ENCODE assay signal across 18 cellular contexts in genomic region chr12:109167781-109168180, GRCh38. TPM values are rescaled to one million over a fixed set of nuclear protein-coding genes. Genes with fewer than 3 reads are reported as not detected.
DNase-seq lines count a peak whose midpoint lies in the region; ATAC-seq and TF ChIP-seq lines count a peak whose summit lies in the region.
"Had no signal": no experiment of that assay in that cellular context is flagged by ENCODE, and none has a peak within 500 bp of the region (broad histone marks: within the 10 kb centered on the region; RNA-seq: fewer than 3 reads in every experiment).

No MANE protein-coding gene starts in this region.

- no peak for DNase-seq in esophagus muscularis mucosa (ENCODE audit: extremely low spot score)
- DNase-seq in transverse colon = no peak
- no peak for DNase-seq in stimulated activated CD4-positive, alpha-beta T cell treated with anti-CD3 and anti-CD28 coated beads, Interleukin-2, amount 100 ng/mL, for 24 hours
- DNase-seq in activated CD8-positive, alpha-beta memory T cell treated with anti-CD3 and anti-CD28 coated beads, Interleukin-2, amount 50 U/mL, for 48 hours = no peak
- no peak for DNase-seq in AG08396 (ENCODE audit: low spot score)
- DNase-seq in mucosa of descending colon = no peak
- DNase-seq: ACHN; CD4-positive, alpha-beta memory T cell; DMS79 treated with DMSO at 0.1 percent for 48 hours; GF-D8; GOT3; H7; HFFc6 had no signal

- peaks cover 41 to 78% (median 50%) of the 10 kb centered on the region in 4 donors for H3K36me3 ChIP-seq in esophagus muscularis mucosa
- peaks cover 37% of the 10 kb centered on the region for H3K36me3 ChIP-seq in muscle layer of colon (ENCODE audit: insufficient read depth, low read length)
- H3K36me3 ChIP-seq in rectal smooth muscle tissue (ENCODE audit: control insufficient read depth, insufficient read depth, low read length) = peaks cover 22% of the 10 kb centered on the region
- peaks cover 0 to 44% (median 11%) of the 10 kb centered on the region in 4 donors for H3K36me3 ChIP-seq in transverse colon
- peaks cover 12% of the 10 kb centered on the region for H3K36me3 ChIP-seq in mucosa of descending colon (ENCODE audit: low read depth)

- H3K27me3 ChIP-seq in esophagus muscularis mucosa (no peaks in the 10 kb centered on the region), muscle layer of colon (ENCODE audit: control insufficient read depth in 1 of 2, insufficient read depth in 2 of 2, low read length in 2 of 2) (no peaks in the 10 kb centered on the region), rectal smooth muscle tissue (ENCODE audit: control insufficient read depth, insufficient read depth, low read length) (no peaks in the 10 kb centered on the region), transverse colon (no peaks in the 10 kb centered on the region)
- H3K27me3 ChIP-seq: BLaER1 had no signal

- TF ChIP-seq EP300 in esophagus muscularis mucosa (IDR thresholded peaks at IDR 0.05) (no peak), transverse colon (IDR thresholded peaks at IDR 0.05; ENCODE audit: low read depth) (no peak)

- H3K9ac ChIP-seq in muscle layer of colon (ENCODE audit: low read length) = no peak overlapping the region
- H3K9ac ChIP-seq in rectal smooth muscle tissue (ENCODE audit: low read length) = no peak overlapping the region
- H3K9ac ChIP-seq: BLaER1 had no signal

- no peak overlapping the region for H3K4me3 ChIP-seq in esophagus muscularis mucosa
- H3K4me3 ChIP-seq in muscle layer of colon (ENCODE audit: low read depth in 1 of 2, low read length in 2 of 2) = no peak overlapping the region
- H3K4me3 ChIP-seq in rectal smooth muscle tissue (ENCODE audit: low read length) = no peak overlapping the region
- H3K4me3 ChIP-seq in transverse colon = no peak overlapping the region
- H3K4me3 ChIP-seq in mucosa of descending colon = no peak overlapping the region
- H3K4me3 ChIP-seq: BLaER1 had no signal

- H3K9me3 ChIP-seq in esophagus muscularis mucosa = no peaks in the 10 kb centered on the region
- no peaks in the 10 kb centered on the region for H3K9me3 ChIP-seq in muscle layer of colon (ENCODE audit: low read length)
- H3K9me3 ChIP-seq in transverse colon = no peaks in the 10 kb centered on the region
- H3K9me3 ChIP-seq in mucosa of descending colon = no peaks in the 10 kb centered on the region

- no peak for ATAC-seq in mucosa of descending colon
- ATAC-seq: HCT116, HepG2 had no signal

- H3K27ac ChIP-seq in esophagus muscularis mucosa (replicated peaks in 1 of 4) = peak overlapping the region; percentile 80 to 96 (median 86)
- peak overlapping the region; percentile 79 for H3K27ac ChIP-seq in muscle layer of colon (ENCODE audit: low read depth, low read length)
- H3K27ac ChIP-seq in rectal smooth muscle tissue (ENCODE audit: low read depth, low read length) = peak overlapping the region; percentile 91
- H3K27ac ChIP-seq in transverse colon = peak overlapping the region in 3 of 4 donors; percentile 68 to 76 (median 73)
- H3K27ac ChIP-seq: BLaER1 had no signal

- WGBS in esophagus muscularis mucosa = 75% methylated on average over 18 of the region's 18 CpGs
- WGBS in transverse colon (ENCODE audit: low coverage in 1 of 2), 2 donors = 92% methylated on average over 18 of the region's 18 CpGs; no CpG with 5 or more reads in 1 of the 2 donors

- in situ Hi-C loops in transverse colon (cut with MboI; ENCODE audit: low pct_ligation_motif_present in 1 of 4, low pct_unique_long_range_greater_than_20kb in 1 of 4, low sequenced_read_pairs in 3 of 4) = no loop called here

- intact Hi-C loops in esophagus muscularis mucosa (cut with DNase I) = loop anchor here (5.0 kb wide), 1 partner anchor 55 kb away; no protein-coding TSS in a partner anchor
- intact Hi-C loops in transverse colon (cut with DNase I; ENCODE audit: low total_unique reads) = no loop called here
- intact Hi-C loops in mucosa of descending colon (cut with DNase I, micrococcal nuclease) = no loop called here

- peaks cover 21 to 75% (median 73%) of the 10 kb centered on the region in 4 donors for H3K4me1 ChIP-seq in esophagus muscularis mucosa
- H3K4me1 ChIP-seq in muscle layer of colon (ENCODE audit: insufficient read depth, low read length) = peaks cover 37% of the 10 kb centered on the region
- peaks cover 23% of the 10 kb centered on the region for H3K4me1 ChIP-seq in rectal smooth muscle tissue (ENCODE audit: control insufficient read depth, insufficient read depth, low read length)
- peaks cover 0 to 11% (median 2%) of the 10 kb centered on the region in 4 donors for H3K4me1 ChIP-seq in transverse colon
- no peaks in the 10 kb centered on the region for H3K4me1 ChIP-seq in mucosa of descending colon (ENCODE audit: low read depth)
- H3K4me1 ChIP-seq: BLaER1 had no signal

- no peak for TF ChIP-seq CTCF in esophagus muscularis mucosa (IDR thresholded peaks at IDR 0.05)
- no peak for TF ChIP-seq CTCF in transverse colon (IDR thresholded peaks at IDR 0.05)
- no peak for TF ChIP-seq CTCF in mucosa of descending colon (IDR thresholded peaks at IDR 0.05)

- TF ChIP-seq POLR2A in esophagus muscularis mucosa (IDR thresholded peaks at IDR 0.05; ENCODE audit: low read depth) (no peak), transverse colon (IDR thresholded peaks at IDR 0.05) (no peak)

RNA-seq across cellular contexts. Expression of gene ACACB, which starts 51.4 kb away (rescaled TPM):
- total RNA-seq in esophagus muscularis mucosa = 100 to 1,000 TPM in 2 of 4 donors, 10 to 100 TPM in 2; 59.6 to 134 (median 108) TPM
- 100 to 1,000 TPM in 2 of 4 donors, 10 to 100 TPM in 2; 69.5 to 132 (median 93.6) TPM for total RNA-seq in transverse colon
- total RNA-seq in mucosa of descending colon = 100 to 1,000 TPM in 1 of 3 donors, 10 to 100 TPM in 2; 54.4 to 155 (median 66.3) TPM
